Comparison of ENCODE assay signal across 22 cellular contexts in genomic region chr11:21121991-21122390, GRCh38.
"Had no signal": no experiment of that assay in that cellular context is flagged by ENCODE, and none has a peak within 500 bp of the region (broad histone marks: within the 10 kb centered on the region; RNA-seq: fewer than 3 reads in every experiment).

No MANE protein-coding gene starts in this region.

- DNase-seq: activated CD4-positive, alpha-beta T cell treated with anti-CD3 and anti-CD28 coated beads, Interleukin-2, amount 10 ng/mL, durations not matched to agents 7 days and 5 days; activated CD4-positive, alpha-beta T cell treated with anti-CD3 and anti-CD28 coated beads, Interleukin-2, amount 50 U/mL, for 48 hours; activated CD8-positive, alpha-beta T cell treated with anti-CD3 and anti-CD28 coated beads, Interleukin-2, amount 10 ng/mL, durations not matched to agents 7 days and 5 days; activated gamma-delta T cell; activated naive CD4-positive, alpha-beta T cell treated with Interleukin-2 at 50 U/mL for 16 hours; activated T-cell treated with anti-CD3 and anti-CD28 coated beads, Interleukin-2, amount 50 U/mL, for 24 hours; adrenal gland; body of pancreas; Kasumi-1; KG1; MG63; NCI-H1048; NCI-H1105 treated with DMSO at 0.1 percent for 48 hours; NCI-H1694; NCI-H1930; NCI-H510A; NCI-H526; SHP77; SJCRH30 had no signal

- H3K27ac ChIP-seq: adrenal gland, body of pancreas, breast epithelium, coronary artery, SJCRH30, SK-N-MC had no signal
